In the genomic region with DNA sequence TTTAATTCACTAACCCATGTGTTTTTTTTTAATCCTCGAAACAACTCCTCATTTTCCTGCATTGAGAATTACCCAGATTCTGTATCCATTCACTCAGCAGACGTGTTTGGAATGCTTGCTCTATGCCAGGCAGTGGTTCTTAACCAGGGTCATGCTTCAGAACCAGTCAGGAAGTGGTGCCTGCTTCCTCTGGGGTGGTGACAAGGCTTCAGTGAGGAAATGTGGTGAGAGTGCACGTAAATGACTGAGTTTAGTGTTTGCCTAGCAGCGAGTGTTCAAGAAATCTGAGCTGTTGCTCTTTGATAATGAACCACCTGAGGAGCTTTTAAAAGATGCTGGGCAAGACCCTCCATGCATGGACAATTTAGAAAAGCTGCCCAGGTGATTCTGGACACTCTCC, we compare ENCODE assay signal across 27 cellular contexts. TPM values are rescaled to one million over a fixed set of nuclear protein-coding genes. Genes with fewer than 3 reads are reported as not detected.
DNase-seq lines count a peak whose midpoint lies in the region; ATAC-seq lines count a peak whose summit lies in the region.
"Had no signal": no experiment of that assay in that cellular context is flagged by ENCODE, and none has a peak within 500 bp of the region (broad histone marks: within the 10 kb centered on the region; RNA-seq: fewer than 3 reads in every experiment).

No MANE protein-coding gene starts in this region.

- peaks cover 13% of the 10 kb centered on the region for H3K4me1 Mint-ChIP-seq in activated T-cell treated with anti-CD3 and anti-CD28 coated beads, Interleukin-2, amount 50 U/mL, for 24 hours (ENCODE audit: low read depth)
- peaks cover 11 to 29% (median 18%) of the 10 kb centered on the region in 4 donors for H3K4me1 Mint-ChIP-seq in CD4-positive, alpha-beta memory T cell
- peaks cover 13% of the 10 kb centered on the region for H3K4me1 Mint-ChIP-seq in activated CD4-positive, alpha-beta memory T cell treated with anti-CD3 and anti-CD28 coated beads, Interleukin-2, amount 10 ng/mL, durations not matched to agents 7 days and 5 days
- H3K4me1 Mint-ChIP-seq in effector memory CD8-positive, alpha-beta T cell (ENCODE audit: low read depth in 2 of 2): peaks cover 18 to 24% of the 10 kb centered on the region in 2 donors
- H3K4me1 Mint-ChIP-seq: CD14-positive monocyte had no signal

- no peak overlapping the region for H3K4me3 Mint-ChIP-seq in activated T-cell treated with anti-CD3 and anti-CD28 coated beads, Interleukin-2, amount 50 U/mL, for 24 hours
- H3K4me3 Mint-ChIP-seq in CD4-positive, alpha-beta memory T cell: peak overlapping the region in 6 of 8 donors; percentile 36 to 68 (median 56)
- H3K4me3 Mint-ChIP-seq in activated CD4-positive, alpha-beta memory T cell treated with anti-CD3 and anti-CD28 coated beads, Interleukin-2, amount 10 ng/mL, durations not matched to agents 7 days and 5 days: no peak overlapping the region
- H3K4me3 Mint-ChIP-seq in effector memory CD8-positive, alpha-beta T cell: peak overlapping the region; percentile 62 to 66
- H3K4me3 Mint-ChIP-seq: CD14-positive monocyte had no signal

- peak overlapping the region; percentile 28 for H3K27ac Mint-ChIP-seq in activated T-cell treated with anti-CD3 and anti-CD28 coated beads, Interleukin-2, amount 50 U/mL, for 24 hours
- H3K27ac Mint-ChIP-seq in CD4-positive, alpha-beta memory T cell: peak overlapping the region; percentile 70 to 97 (median 80)
- peak overlapping the region; percentile 21 for H3K27ac Mint-ChIP-seq in activated CD4-positive, alpha-beta memory T cell treated with anti-CD3 and anti-CD28 coated beads, Interleukin-2, amount 10 ng/mL, durations not matched to agents 7 days and 5 days
- H3K27ac Mint-ChIP-seq in effector memory CD8-positive, alpha-beta T cell: peak overlapping the region; percentile 93 to 97

- H3K27me3 ChIP-seq in CD4-positive, alpha-beta memory T cell (ENCODE audit: insufficient read depth, low read length): no peaks in the 10 kb centered on the region
- H3K27me3 ChIP-seq: brain microvascular endothelial cell had no signal

- peaks cover 92% of the 10 kb centered on the region for H3K36me3 Mint-ChIP-seq in activated T-cell treated with anti-CD3 and anti-CD28 coated beads, Interleukin-2, amount 50 U/mL, for 24 hours (ENCODE audit: low read depth)
- peaks cover 63 to 64% of the 10 kb centered on the region in 2 donors for H3K36me3 Mint-ChIP-seq in CD4-positive, alpha-beta memory T cell
- H3K36me3 Mint-ChIP-seq in activated CD4-positive, alpha-beta memory T cell treated with anti-CD3 and anti-CD28 coated beads, Interleukin-2, amount 10 ng/mL, durations not matched to agents 7 days and 5 days (ENCODE audit: low read depth): peaks cover 88% of the 10 kb centered on the region
- peaks cover 60% of the 10 kb centered on the region for H3K36me3 Mint-ChIP-seq in effector memory CD8-positive, alpha-beta T cell (ENCODE audit: insufficient read depth)

- H3K36me3 ChIP-seq in CD4-positive, alpha-beta memory T cell (ENCODE audit: insufficient read depth, low read length): peaks cover 25% of the 10 kb centered on the region

- CTCF ChIA-PET in CD4-positive, alpha-beta memory T cell (lab: Charles Lee; ENCODE audit: partially characterized antibody): no interaction called here
- CTCF ChIA-PET in activated CD4-positive, alpha-beta memory T cell treated with anti-CD3 and anti-CD28 coated beads, Interleukin-2, amount 10 ng/mL, durations not matched to agents 7 days and 5 days (lab: Charles Lee): interaction anchor here (1.0 kb wide), 1 partner anchor 42 kb away, joined by 3 read pairs; no protein-coding TSS in a partner anchor

- H3K4me1 ChIP-seq in CD4-positive, alpha-beta memory T cell (ENCODE audit: insufficient read depth, low read length): peaks cover 14% of the 10 kb centered on the region
- H3K4me1 ChIP-seq: HAP-1, psoas muscle had no signal

- no peaks in the 10 kb centered on the region for H3K27me3 Mint-ChIP-seq in activated T-cell treated with anti-CD3 and anti-CD28 coated beads, Interleukin-2, amount 50 U/mL, for 24 hours
- no peaks in the 10 kb centered on the region for H3K27me3 Mint-ChIP-seq in CD4-positive, alpha-beta memory T cell
- H3K27me3 Mint-ChIP-seq in activated CD4-positive, alpha-beta memory T cell treated with anti-CD3 and anti-CD28 coated beads, Interleukin-2, amount 10 ng/mL, durations not matched to agents 7 days and 5 days: no peaks in the 10 kb centered on the region
- no peaks in the 10 kb centered on the region for H3K27me3 Mint-ChIP-seq in effector memory CD8-positive, alpha-beta T cell

- no peak overlapping the region for H3K27ac ChIP-seq in CD4-positive, alpha-beta memory T cell (ENCODE audit: low read depth, low read length)
- H3K27ac ChIP-seq: brain microvascular endothelial cell, coronary artery, epithelial cell of prostate, psoas muscle, skin epidermis, thoracic aorta had no signal

- H3K9me3 Mint-ChIP-seq in activated T-cell treated with anti-CD3 and anti-CD28 coated beads, Interleukin-2, amount 50 U/mL, for 24 hours: peaks cover 38% of the 10 kb centered on the region
- H3K9me3 Mint-ChIP-seq in CD4-positive, alpha-beta memory T cell: peaks cover 6 to 62% (median 39%) of the 10 kb centered on the region in 8 donors
- H3K9me3 Mint-ChIP-seq in activated CD4-positive, alpha-beta memory T cell treated with anti-CD3 and anti-CD28 coated beads, Interleukin-2, amount 10 ng/mL, durations not matched to agents 7 days and 5 days: peaks cover 60% of the 10 kb centered on the region
- H3K9me3 Mint-ChIP-seq in effector memory CD8-positive, alpha-beta T cell: peaks cover 4 to 18% of the 10 kb centered on the region in 2 donors

- intact Hi-C loops in CD4-positive, alpha-beta memory T cell (cut with micrococcal nuclease): no loop called here
- intact Hi-C loops in posterior cingulate gyrus (cut with DNase I): no loop called here

- peak; percentile 100 for ATAC-seq in effector memory CD8-positive, alpha-beta T cell (replicated peaks)
- no peak for ATAC-seq in HG03097 (IDR thresholded peaks at IDR 0.05; ENCODE audit: low FRiP score, unreplicated experiment)
- ATAC-seq: psoas muscle had no signal

- H3K9me3 ChIP-seq in CD4-positive, alpha-beta memory T cell (ENCODE audit: control insufficient read depth in 1 of 2, low read length in 2 of 2): no peaks in the 10 kb centered on the region

- DNase-seq in activated T-cell treated with anti-CD3 and anti-CD28 coated beads, Interleukin-2, amount 50 U/mL, for 24 hours: no peak
- no peak for DNase-seq in activated T-cell treated with anti-CD3 and anti-CD28 coated beads, Interleukin-2, amount 50 U/mL, for 48 hours
- peak; percentile 42 to 69 (median 63) for DNase-seq in CD4-positive, alpha-beta memory T cell
- DNase-seq in activated CD4-positive, alpha-beta memory T cell treated with anti-CD3 and anti-CD28 coated beads, Interleukin-2, amount 10 ng/mL, durations not matched to agents 7 days and 5 days: peak; percentile 45
- peak; percentile 22 to 35 (median 29) for DNase-seq in effector memory CD8-positive, alpha-beta T cell
- DNase-seq in posterior cingulate gyrus: no peak
- no peak for DNase-seq in stimulated activated CD4-positive, alpha-beta T cell treated with anti-CD3 and anti-CD28 coated beads, Interleukin-2, amount 100 ng/mL, for 24 hours
- DNase-seq: brain microvascular endothelial cell; DMS53; foreskin fibroblast; hypothalamus; kidney; mesendoderm; NCI-H1417; NCI-H2171; NCI-H774; psoas muscle; Right ventricle myocardium superior; stimulated activated CD8-positive, alpha-beta memory T cell treated with anti-CD3 and anti-CD28 coated beads, Interleukin-4, amount 100 ng/mL, for 48 hours; SW 1271 had no signal

- H3K4me3 ChIP-seq in CD4-positive, alpha-beta memory T cell (ENCODE audit: low read length in 2 of 2): no peak overlapping the region
- H3K4me3 ChIP-seq: coronary artery, HAP-1, psoas muscle, skin epidermis, thoracic aorta had no signal

- POLR2A ChIA-PET in CD4-positive, alpha-beta memory T cell (lab: Charles Lee; ENCODE audit: partially characterized antibody): interaction anchor here (1.5 kb wide), 1 partner anchor 9 kb away, joined by 10 read pairs; no protein-coding TSS in a partner anchor
- POLR2A ChIA-PET in activated CD4-positive, alpha-beta memory T cell treated with anti-CD3 and anti-CD28 coated beads, Interleukin-2, amount 10 ng/mL, durations not matched to agents 7 days and 5 days (lab: Charles Lee): interaction anchor here (1.4 kb wide), 1 partner anchor 9 kb away, joined by 8 read pairs; the partner anchor contains the start of gene ZFP90

RNA-seq across cellular contexts. Expression of gene ZFP90, which starts 9.9 kb away (rescaled TPM):
- 10 to 100 TPM; 53.6 to 55.3 TPM for total RNA-seq in CD4-positive, alpha-beta memory T cell
- polyA plus RNA-seq in CD4-positive, alpha-beta memory T cell: 10 to 100 TPM; 20.2 to 26.4 TPM
- 10 to 100 TPM; 35.2 to 36.5 TPM for total RNA-seq in activated CD4-positive, alpha-beta memory T cell treated with anti-CD3 and anti-CD28 coated beads, Interleukin-2, amount 10 ng/mL, durations not matched to agents 7 days and 5 days

Comparison
In these comparisons a context has a peak if more than half of its experiments do, and no peak if none do; other contexts are left out.
1. DNase-seq: peak in CD4-positive, alpha-beta memory T cell (5 of 5), activated CD4-positive, alpha-beta memory T cell treated with anti-CD3 and anti-CD28 coated beads, Interleukin-2, amount 10 ng/mL, durations not matched to agents 7 days and 5 days (single experiment) and effector memory CD8-positive, alpha-beta T cell (3 of 3); none in activated T-cell treated with anti-CD3 and anti-CD28 coated beads, Interleukin-2, amount 50 U/mL, for 24 hours (single experiment), activated T-cell treated with anti-CD3 and anti-CD28 coated beads, Interleukin-2, amount 50 U/mL, for 48 hours (0 of 2), posterior cingulate gyrus (0 of 10) and stimulated activated CD4-positive, alpha-beta T cell treated with anti-CD3 and anti-CD28 coated beads, Interleukin-2, amount 100 ng/mL, for 24 hours (0 of 2).
2. H3K27ac Mint-ChIP-seq: peak in every context shown above with its lines; median percentile 95 in effector memory CD8-positive, alpha-beta T cell; 80 in CD4-positive, alpha-beta memory T cell; 28 in activated T-cell treated with anti-CD3 and anti-CD28 coated beads, Interleukin-2, amount 50 U/mL, for 24 hours; 21 in activated CD4-positive, alpha-beta memory T cell treated with anti-CD3 and anti-CD28 coated beads, Interleukin-2, amount 10 ng/mL, durations not matched to agents 7 days and 5 days.
3. H3K4me3 Mint-ChIP-seq: peak in CD4-positive, alpha-beta memory T cell (6 of 8) and effector memory CD8-positive, alpha-beta T cell (2 of 2); none in activated T-cell treated with anti-CD3 and anti-CD28 coated beads, Interleukin-2, amount 50 U/mL, for 24 hours (single experiment) and activated CD4-positive, alpha-beta memory T cell treated with anti-CD3 and anti-CD28 coated beads, Interleukin-2, amount 10 ng/mL, durations not matched to agents 7 days and 5 days (single experiment).